In the genomic region with DNA sequence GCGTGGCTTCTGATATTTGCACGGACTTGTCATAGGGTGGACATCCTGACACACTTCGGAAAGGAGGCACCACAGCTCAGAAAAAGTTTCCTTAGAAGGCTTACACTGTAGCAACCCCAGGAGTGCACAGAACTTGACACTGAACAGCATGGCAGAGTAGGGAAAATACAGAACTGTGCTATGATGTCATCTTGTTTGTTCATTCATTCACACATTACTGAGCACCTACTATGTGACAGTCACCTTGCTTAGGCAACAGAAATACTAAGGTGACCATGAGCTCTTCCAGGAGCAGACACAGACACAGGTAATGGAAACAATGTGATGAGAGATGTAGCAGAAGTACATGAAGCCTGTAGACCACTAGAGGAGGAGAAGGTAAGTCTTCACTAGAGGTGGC, we compare ENCODE assay signal across 1 cellular context.
TF ChIP-seq lines count a peak whose summit lies in the region.

No MANE protein-coding gene starts in this region.

TF ChIP-seq in HEK293, 187 proteins besides CTCF, POLR2A, EP300 and RAD21 (continued from another document):
- no peak for TF ChIP-seq ZBTB10 (tag by site-specific recombination; IDR thresholded peaks at IDR 0.05)
- no peak for TF ChIP-seq KLF16 (tag by site-specific recombination; IDR thresholded peaks at IDR 0.05)
- no peak for TF ChIP-seq ZNF670 (tag by site-specific recombination; IDR thresholded peaks at IDR 0.05; ENCODE audit: low read depth)
- TF ChIP-seq ZNF24 (tag by site-specific recombination; IDR thresholded peaks at IDR 0.05) = peak; percentile 32; the same call in 1 of the 2 replicates
TF ChIP-seq in HEK293: peak in this region for 2.
